In the genomic region with DNA sequence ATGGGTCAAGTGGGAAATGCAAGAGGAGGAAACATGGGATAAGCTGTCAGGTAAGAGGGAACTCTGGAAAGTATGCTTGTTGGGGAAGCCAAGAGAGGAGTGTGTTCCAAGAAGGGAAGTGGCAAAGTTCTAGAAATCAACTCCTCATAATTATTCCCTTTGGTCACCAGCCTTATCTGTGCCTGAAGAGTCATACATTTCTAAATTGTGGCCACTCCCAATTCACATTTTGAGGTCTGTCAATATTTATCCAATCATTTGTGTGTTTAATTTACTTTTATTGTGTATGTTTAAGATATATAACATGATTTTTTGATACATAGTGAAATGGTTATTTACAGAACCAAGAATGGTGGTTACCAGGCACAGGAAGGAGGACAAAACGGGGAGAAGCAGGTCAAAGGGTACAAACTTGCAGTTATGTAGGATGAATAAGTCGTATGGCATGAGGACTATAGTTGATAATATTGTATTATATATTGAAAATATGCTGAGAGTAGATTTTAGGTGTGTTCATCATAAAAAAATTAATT, we compare ENCODE assay signal across 31 cellular contexts.
"Had no signal": no experiment of that assay in that cellular context is flagged by ENCODE, and none has a peak within 500 bp of the region (broad histone marks: within the 10 kb centered on the region; RNA-seq: fewer than 3 reads in every experiment).

No MANE protein-coding gene starts in this region.

- DNase-seq: activated CD4-positive, alpha-beta memory T cell treated with anti-CD3 and anti-CD28 coated beads, Interleukin-2, amount 10 ng/mL, durations not matched to agents 7 days and 5 days; activated CD4-positive, alpha-beta T cell treated with anti-CD3 and anti-CD28 coated beads for 36 hours; activated CD4-positive, alpha-beta T cell treated with anti-CD3 and anti-CD28 coated beads, Interleukin-2, amount 10 ng/mL, durations not matched to agents 24 days and 14 days; activated CD4-positive, alpha-beta T cell treated with anti-CD3 and anti-CD28 coated beads, Interleukin-2, amount 50 U/mL, for 4 hours; activated CD4-positive, CD25-positive, alpha-beta regulatory T cell; activated CD4-positive, CD25-positive, alpha-beta regulatory T cell treated with anti-CD3 and anti-CD28 coated beads, Interleukin-2, amount 50 U/mL, for 72 hours; activated CD8-positive, alpha-beta memory T cell treated with anti-CD3 and anti-CD28 coated beads, Interleukin-2, amount 50 U/mL, for 48 hours; activated gamma-delta T cell; activated naive CD4-positive, alpha-beta T cell; activated naive CD4-positive, alpha-beta T cell treated with anti-CD3 and anti-CD28 coated beads, Interleukin-2, amount 10 ng/mL, durations not matched to agents 7 days and 5 days; activated naive CD8-positive, alpha-beta T cell treated with anti-CD3 and anti-CD28 coated beads, Interleukin-2, amount 10 ng/mL, durations not matched to agents 7 days and 5 days; activated T-cell treated with anti-CD3 and anti-CD28 coated beads for 4 hours; activated T-cell treated with anti-CD3 and anti-CD28 coated beads, Interleukin-2, amount 50 U/mL, for 24 hours; activated T-cell treated with anti-CD3 and anti-CD28 coated beads, Interleukin-2, amount 50 U/mL, for 72 hours; central memory CD4-positive, alpha-beta T cell; cerebellar nuclear complex; cortex of kidney; dermis blood vessel endothelial cell; effector CD4-positive, alpha-beta T cell; effector memory CD8-positive, alpha-beta T cell; erythroblast; foreskin keratinocyte; gastrocnemius medialis; glutamatergic neuron; heart left ventricle; T-helper 2 cell had no signal

- ATAC-seq: activated CD4-positive, alpha-beta T cell treated with anti-CD3 and anti-CD28 coated beads for 36 hours; activated naive CD4-positive, alpha-beta T cell treated with anti-CD3 and anti-CD28 coated beads, Interleukin-2, amount 50 U/mL, for 72 hours; activated T-cell treated with anti-CD3 and anti-CD28 coated beads, Interleukin-2, amount 50 U/mL, for 72 hours; effector memory CD8-positive, alpha-beta T cell; foreskin keratinocyte; gastrocnemius medialis; heart left ventricle had no signal

- H3K27ac ChIP-seq: ascending aorta, breast epithelium, cardiac muscle cell, esophagus muscularis mucosa, foreskin keratinocyte, gastrocnemius medialis, heart left ventricle had no signal

- H3K36me3 ChIP-seq: ascending aorta, breast epithelium, cardiac muscle cell, esophagus muscularis mucosa, gastrocnemius medialis, heart left ventricle had no signal

- H3K4me1 ChIP-seq: ascending aorta, breast epithelium, foreskin keratinocyte, gastrocnemius medialis, heart left ventricle had no signal

- H3K9me3 ChIP-seq: ascending aorta, breast epithelium, esophagus muscularis mucosa, gastrocnemius medialis, heart left ventricle had no signal

- H3K27me3 ChIP-seq: ascending aorta, breast epithelium, cardiac muscle cell, esophagus muscularis mucosa, foreskin keratinocyte, gastrocnemius medialis, heart left ventricle had no signal

- H3K4me3 ChIP-seq: ascending aorta, breast epithelium, cardiac muscle cell, esophagus muscularis mucosa, gastrocnemius medialis, heart left ventricle had no signal
